ENCODE assay signal across 1 cellular context in genomic region chr1:84841971-84842370, GRCh38.
TF ChIP-seq lines count a peak whose summit lies in the region.

No MANE protein-coding gene starts in this region.

TF ChIP-seq in H1, 55 proteins besides CTCF, POLR2A, EP300 and RAD21:
- no peak for TF ChIP-seq TAF1 (IDR thresholded peaks at IDR 0.05; ENCODE audit: low read depth, low read length)
- TF ChIP-seq MAFK (IDR thresholded peaks at IDR 0.05; ENCODE audit: low read depth, low read length) = no peak
- no peak for TF ChIP-seq GTF2F1 (IDR thresholded peaks at IDR 0.05; ENCODE audit: borderline replicate concordance, low read depth, low read length)
- TF ChIP-seq EZH2 (IDR thresholded peaks at IDR 0.05; ENCODE audit: low read depth, low read length, severe bottlenecking) = no peak
- no peak for TF ChIP-seq NRF1 (IDR thresholded peaks at IDR 0.05; ENCODE audit: low read depth, low read length)
- no peak for TF ChIP-seq YY1 (IDR thresholded peaks at IDR 0.05; ENCODE audit: low read depth, low read length)
- no peak for TF ChIP-seq JUND (IDR thresholded peaks at IDR 0.05; ENCODE audit: low read length)
